Comparison of ENCODE assay signal across 19 cellular contexts in genomic region chr2:233981574-233982420, GRCh38.
A peak's percentile ranks its signal among the peaks of the same experiment; 100 is the strongest.
DNase-seq lines count a peak whose midpoint lies in the region; ATAC-seq and TF ChIP-seq lines count a peak whose summit lies in the region.
"Had no signal": no experiment of that assay in that cellular context is flagged by ENCODE, and none has a peak within 500 bp of the region (broad histone marks: within the 10 kb centered on the region; RNA-seq: fewer than 3 reads in every experiment).

No MANE protein-coding gene starts in this region.

- peaks cover 3 to 15% (median 7%) of the 10 kb centered on the region in 5 experiments for H3K9me3 Mint-ChIP-seq in brain
- H3K9me3 Mint-ChIP-seq: neural crest cell had no signal

- no peaks in the 10 kb centered on the region for H3K27me3 Mint-ChIP-seq in brain
- H3K27me3 Mint-ChIP-seq: T-helper 17 cell had no signal

- H3K4me3 Mint-ChIP-seq in brain, result peak overlapping the region in 1 of 5 experiments; percentile 2
- H3K4me3 Mint-ChIP-seq: CD8-positive, alpha-beta T cell; mesothelial cell of epicardium; neural crest cell; T-helper 17 cell had no signal

- H3K4me1 Mint-ChIP-seq in brain, result peaks cover 32% of the 10 kb centered on the region

- ATAC-seq in GM19023 (IDR thresholded peaks at IDR 0.05; ENCODE audit: unreplicated experiment) (no peak), HG03565 (IDR thresholded peaks at IDR 0.05; ENCODE audit: unreplicated experiment) (no peak)
- ATAC-seq: CD8-positive, alpha-beta T cell; T-helper 17 cell had no signal

- in situ Hi-C loops in ACHN (cut with HindIII; ENCODE audit: low pct_ligation_motif_present, low pct_unique_long_range_greater_than_20kb, low sequenced_read_pairs), result no loop called here

- DNase-seq in ACHN (peak; percentile 82), HuH-7.5 (ENCODE audit: low spot score) (peak; percentile 20), kidney tubule cell (ENCODE audit: low spot score) (peak; percentile 85), NCI-H1048 (lab: John Stamatoyannopoulos, UW) (no peak), mesenteric fat pad (ENCODE audit: low spot score) (no peak)
- DNase-seq: activated CD4-positive, CD25-positive, alpha-beta regulatory T cell; CD8-positive, alpha-beta T cell; central memory CD4-positive, alpha-beta T cell; head of caudate nucleus; kidney; NCI-H1930; Right ventricle myocardium superior; stimulated activated naive CD4-positive, alpha-beta T cell treated with Interleukin-2 at 50 U/mL for 16 hours; T-helper 17 cell had no signal

- H3K36me3 Mint-ChIP-seq in brain, result no peaks in the 10 kb centered on the region
- H3K36me3 Mint-ChIP-seq: CD8-positive, alpha-beta T cell; mesothelial cell of epicardium had no signal

- no peak for TF ChIP-seq CTCF in brain (conservative IDR thresholded peaks at IDR 0.05)

- peak overlapping the region in 3 of 5 experiments; percentile 0 to 49 (median 9) for H3K27ac Mint-ChIP-seq in brain
- H3K27ac Mint-ChIP-seq: CD8-positive, alpha-beta T cell; mesothelial cell of epicardium; T-helper 17 cell had no signal

Comparison
In these comparisons a context has a peak if more than half of its experiments do, and no peak if none do; other contexts are left out.
1. DNase-seq: peak in ACHN (single experiment), HuH-7.5 (single experiment) and kidney tubule cell (single experiment); none in NCI-H1048 (single experiment) and mesenteric fat pad (single experiment).